In genomic region chr16:28311913-28312312, GRCh38 we compare ENCODE assay signal across 23 cellular contexts. TPM values are rescaled to one million over a fixed set of nuclear protein-coding genes. Genes with fewer than 3 reads are reported as not detected.
DNase-seq lines count a peak whose midpoint lies in the region; ATAC-seq lines count a peak whose summit lies in the region.
"Had no signal": no experiment of that assay in that cellular context is flagged by ENCODE, and none has a peak within 500 bp of the region (broad histone marks: within the 10 kb centered on the region; RNA-seq: fewer than 3 reads in every experiment).

No MANE protein-coding gene starts in this region.

- ATAC-seq in activated CD8-positive, alpha-beta T cell treated with anti-CD3 and anti-CD28 coated beads, Interleukin-2, amount 10 ng/mL, durations not matched to agents 7 days and 5 days, result no peak
- ATAC-seq in naive thymus-derived CD4-positive, alpha-beta T cell, result no peak
- ATAC-seq: left ventricle myocardium superior, mucosa of descending colon, Right ventricle myocardium inferior had no signal

- intact Hi-C loops in naive thymus-derived CD4-positive, alpha-beta T cell (cut with micrococcal nuclease), result no loop called here

- CTCF ChIA-PET in activated CD8-positive, alpha-beta T cell treated with anti-CD3 and anti-CD28 coated beads, Interleukin-2, amount 10 ng/mL, durations not matched to agents 7 days and 5 days (lab: Charles Lee), result interaction anchor here (1.6 to 4.4 kb wide), 3 partner anchors 10 to 34 kb away, joined by 6 to 33 read pairs (median 16); no protein-coding TSS in a partner anchor
- CTCF ChIA-PET in naive thymus-derived CD4-positive, alpha-beta T cell (lab: Charles Lee), result interaction anchor here (1.1 to 7.0 kb wide), 2 partner anchors 18 to 32 kb away, joined by 4 to 74 read pairs; no protein-coding TSS in a partner anchor

- peaks cover 20% of the 10 kb centered on the region for H3K36me3 Mint-ChIP-seq in activated CD8-positive, alpha-beta T cell treated with anti-CD3 and anti-CD28 coated beads, Interleukin-2, amount 10 ng/mL, durations not matched to agents 7 days and 5 days (ENCODE audit: low read depth)
- peaks cover 0 to 17% (median 12%) of the 10 kb centered on the region in 5 donors for H3K36me3 Mint-ChIP-seq in naive thymus-derived CD4-positive, alpha-beta T cell

- no peaks in the 10 kb centered on the region for H3K9me3 ChIP-seq in naive thymus-derived CD4-positive, alpha-beta T cell (ENCODE audit: control insufficient read depth in 2 of 3, low read length in 3 of 3)
- no peaks in the 10 kb centered on the region for H3K9me3 ChIP-seq in thymus (ENCODE audit: control insufficient read depth)
- H3K9me3 ChIP-seq: heart right ventricle, mucosa of descending colon, tibial artery had no signal

- H3K4me3 Mint-ChIP-seq in activated CD8-positive, alpha-beta T cell treated with anti-CD3 and anti-CD28 coated beads, Interleukin-2, amount 10 ng/mL, durations not matched to agents 7 days and 5 days, result no peak overlapping the region
- H3K4me3 Mint-ChIP-seq in naive thymus-derived CD4-positive, alpha-beta T cell, result peak overlapping the region in 6 of 10 donors; percentile 23 to 77 (median 54)

- H3K36me3 ChIP-seq in naive thymus-derived CD4-positive, alpha-beta T cell (ENCODE audit: control insufficient read depth in 2 of 3, insufficient read depth in 3 of 3, low read length in 3 of 3), result peaks cover 0 to 6% (median 0%) of the 10 kb centered on the region in 3 experiments
- peaks cover 6% of the 10 kb centered on the region for H3K36me3 ChIP-seq in thymus (ENCODE audit: control insufficient read depth, insufficient read depth)
- H3K36me3 ChIP-seq: heart right ventricle, tibial artery had no signal

- no peaks in the 10 kb centered on the region for H3K27me3 Mint-ChIP-seq in activated CD8-positive, alpha-beta T cell treated with anti-CD3 and anti-CD28 coated beads, Interleukin-2, amount 10 ng/mL, durations not matched to agents 7 days and 5 days (ENCODE audit: low read depth)
- no peaks in the 10 kb centered on the region for H3K27me3 Mint-ChIP-seq in naive thymus-derived CD4-positive, alpha-beta T cell
- H3K27me3 Mint-ChIP-seq: activated CD4-positive, alpha-beta T cell treated with anti-CD3 and anti-CD28 coated beads, Interleukin-2, amount 10 ng/mL, durations not matched to agents 24 days and 14 days had no signal

- H3K27ac ChIP-seq in naive thymus-derived CD4-positive, alpha-beta T cell (ENCODE audit: low read depth, low read length), result peak overlapping the region; percentile 77
- peak overlapping the region; percentile 54 for H3K27ac ChIP-seq in thymus (ENCODE audit: low read depth)
- H3K27ac ChIP-seq: GM23248, tibial artery had no signal

- H3K27ac Mint-ChIP-seq in activated CD8-positive, alpha-beta T cell treated with anti-CD3 and anti-CD28 coated beads, Interleukin-2, amount 10 ng/mL, durations not matched to agents 7 days and 5 days, result peak overlapping the region; percentile 42
- peak overlapping the region in 8 of 9 donors; percentile 92 to 99 (median 96) for H3K27ac Mint-ChIP-seq in naive thymus-derived CD4-positive, alpha-beta T cell

- WGBS in thymus, result 83% methylated on average over 14 of the region's 14 CpGs

- peak; percentile 37 for DNase-seq in stimulated activated CD4-positive, alpha-beta T cell treated with anti-CD3 and anti-CD28 coated beads, Interleukin-4, amount 100 ng/mL, for 24 hours
- no peak for DNase-seq in stimulated activated CD4-positive, alpha-beta T cell treated with anti-CD3 and anti-CD28 coated beads, Interleukin-4, amount 100 ng/mL, for 1 hour
- no peak for DNase-seq in activated CD8-positive, alpha-beta T cell treated with anti-CD3 and anti-CD28 coated beads, Interleukin-2, amount 10 ng/mL, durations not matched to agents 7 days and 5 days
- DNase-seq in naive thymus-derived CD4-positive, alpha-beta T cell, result no peak
- DNase-seq in mesenteric fat pad (ENCODE audit: low spot score), result no peak
- DNase-seq in GM03348 (ENCODE audit: low spot score), result no peak
- DNase-seq in middle frontal gyrus (ENCODE audit: extremely low spot score, low spot score), result no peak
- DNase-seq: activated CD4-positive, alpha-beta T cell treated with anti-CD3 and anti-CD28 coated beads, Interleukin-2, amount 10 ng/mL, durations not matched to agents 24 days and 14 days; COR-L47; DND-41; GM23248; heart right ventricle; left ventricle myocardium superior; MM.1S; mucosa of descending colon; NCI-H1436 treated with DMSO at 0.1 percent for 48 hours; NCI-H2171; NCI-H526; tibial artery had no signal

- H3K27me3 ChIP-seq in naive thymus-derived CD4-positive, alpha-beta T cell (ENCODE audit: control insufficient read depth in 2 of 2, insufficient read depth in 2 of 2, low read length in 2 of 2), result no peaks in the 10 kb centered on the region
- no peaks in the 10 kb centered on the region for H3K27me3 ChIP-seq in thymus (ENCODE audit: control insufficient read depth, insufficient read depth)

- H3K4me3 ChIP-seq in naive thymus-derived CD4-positive, alpha-beta T cell (ENCODE audit: low read length), result no peak overlapping the region
- H3K4me3 ChIP-seq in thymus (ENCODE audit: low read length), result no peak overlapping the region
- H3K4me3 ChIP-seq: GM23248, heart right ventricle, mucosa of descending colon, tibial artery had no signal

- peaks cover 52 to 58% of the 10 kb centered on the region in 2 donors for H3K4me1 ChIP-seq in naive thymus-derived CD4-positive, alpha-beta T cell (ENCODE audit: control insufficient read depth in 2 of 2, insufficient read depth in 2 of 2, low read length in 2 of 2)
- H3K4me1 ChIP-seq in thymus (ENCODE audit: control insufficient read depth, insufficient read depth, low read length), result peaks cover 32% of the 10 kb centered on the region
- H3K4me1 ChIP-seq: tibial artery had no signal

- H3K4me1 Mint-ChIP-seq in activated CD8-positive, alpha-beta T cell treated with anti-CD3 and anti-CD28 coated beads, Interleukin-2, amount 10 ng/mL, durations not matched to agents 7 days and 5 days (ENCODE audit: low read depth), result peaks cover 44% of the 10 kb centered on the region
- peaks cover 31 to 88% (median 68%) of the 10 kb centered on the region in 7 donors for H3K4me1 Mint-ChIP-seq in naive thymus-derived CD4-positive, alpha-beta T cell

- H3K9me3 Mint-ChIP-seq in activated CD8-positive, alpha-beta T cell treated with anti-CD3 and anti-CD28 coated beads, Interleukin-2, amount 10 ng/mL, durations not matched to agents 7 days and 5 days (ENCODE audit: insufficient read depth), result no peaks in the 10 kb centered on the region
- peaks cover 0 to 1% (median 0%) of the 10 kb centered on the region in 11 donors for H3K9me3 Mint-ChIP-seq in naive thymus-derived CD4-positive, alpha-beta T cell

- POLR2A ChIA-PET in activated CD8-positive, alpha-beta T cell treated with anti-CD3 and anti-CD28 coated beads, Interleukin-2, amount 10 ng/mL, durations not matched to agents 7 days and 5 days (lab: Charles Lee), result no interaction called here
- POLR2A ChIA-PET in naive thymus-derived CD4-positive, alpha-beta T cell (lab: Charles Lee), result interaction anchor here (0.6 to 11.7 kb wide), 4 partner anchors 16 to 244 kb away, joined by 3 to 205 read pairs (median 88); partner anchors contain the start of gene SBK1

RNA-seq across cellular contexts. Expression of gene SBK1, which starts 19.6 kb away (rescaled TPM):
- total RNA-seq in activated CD8-positive, alpha-beta T cell treated with anti-CD3 and anti-CD28 coated beads, Interleukin-2, amount 10 ng/mL, durations not matched to agents 7 days and 5 days, result 10 to 100 TPM; 10.0 to 10.7 TPM
- total RNA-seq in naive thymus-derived CD4-positive, alpha-beta T cell, result 10 to 100 TPM in 4 of 5 experiments, 1 to 10 TPM in 1; 6.0 to 19.9 (median 17.9) TPM
- polyA plus RNA-seq in naive thymus-derived CD4-positive, alpha-beta T cell, result 10 to 100 TPM in 1 of 2 donors, 1 to 10 TPM in 1; 4.2 to 10.0 TPM
- 5.2 TPM for polyA plus RNA-seq in thymus
- total RNA-seq in mesenteric fat pad, result not detected
- total RNA-seq: fibroblast of villous mesenchyme, GM23248 had no signal
- polyA plus RNA-seq: GM23248 had no signal

RNA-seq across cellular contexts. Expression of gene NPIPB6, which starts 51.4 kb away (rescaled TPM):
- 1 to 10 TPM in 1 of 2 experiments, under 1 TPM in 1; 0.99 to 1.8 TPM for total RNA-seq in activated CD8-positive, alpha-beta T cell treated with anti-CD3 and anti-CD28 coated beads, Interleukin-2, amount 10 ng/mL, durations not matched to agents 7 days and 5 days
- total RNA-seq in naive thymus-derived CD4-positive, alpha-beta T cell, result 1 to 10 TPM; 2.5 to 7.3 (median 5.6) TPM
- polyA plus RNA-seq in naive thymus-derived CD4-positive, alpha-beta T cell, result not detected
- 2.6 TPM for polyA plus RNA-seq in thymus
- total RNA-seq in mesenteric fat pad, result 4.7 TPM
- total RNA-seq: dermis microvascular lymphatic vessel endothelial cell, fibroblast of villous mesenchyme had no signal
